ENCODE assay signal across 1 cellular context in the genomic region with DNA sequence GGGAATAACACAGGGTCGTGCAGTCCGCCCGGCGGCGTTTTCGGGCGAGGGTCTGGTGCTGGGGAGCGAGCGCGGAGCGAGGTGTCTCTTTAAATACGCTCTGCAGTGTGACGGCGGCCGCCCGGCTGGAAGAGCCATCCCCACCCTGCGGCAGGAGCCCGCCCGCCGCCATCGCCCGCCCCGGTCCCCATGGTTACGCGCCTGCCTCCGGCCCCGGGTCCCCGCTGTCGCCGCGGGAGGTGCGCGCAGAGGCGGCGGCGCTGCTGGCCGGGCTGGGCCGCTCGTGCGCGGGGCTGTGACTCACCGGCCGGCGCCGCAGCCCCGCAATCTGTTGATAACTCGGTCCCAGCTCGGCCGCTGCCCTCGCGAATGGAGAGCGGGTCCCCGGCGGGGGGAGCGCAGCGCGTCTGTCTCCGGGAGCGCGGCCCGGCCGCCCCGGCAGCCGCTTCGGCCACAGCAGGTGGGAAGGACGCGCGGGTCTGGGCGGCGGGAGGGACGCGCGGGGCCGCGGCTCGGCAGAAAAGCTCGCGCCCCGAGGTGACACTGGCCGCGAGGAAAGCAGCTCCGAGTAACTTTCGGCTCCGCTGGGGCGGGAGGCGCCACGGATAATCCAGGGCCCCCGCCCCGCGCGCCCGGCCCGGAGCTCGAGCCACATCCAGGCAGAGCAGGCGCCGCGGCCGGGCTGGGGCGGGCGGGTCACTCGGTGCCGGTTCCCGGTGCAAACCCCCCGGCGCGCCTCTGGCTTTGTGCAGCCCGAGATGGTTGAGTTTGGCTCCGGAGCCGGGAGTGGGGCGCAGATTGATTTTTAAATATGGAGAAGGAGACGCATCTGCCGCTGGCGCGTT.
TF ChIP-seq lines count a peak whose summit lies in the region.

TSS of gene ADGRA1 (plus strand) at position 246 of the 845 bp plus-strand sequence. CDS start 986 bp downstream, outside the sequence.

TF ChIP-seq in WTC11, 78 proteins besides CTCF, POLR2A, EP300 and RAD21 (continued from another document):
- TF ChIP-seq, protein P1, sequence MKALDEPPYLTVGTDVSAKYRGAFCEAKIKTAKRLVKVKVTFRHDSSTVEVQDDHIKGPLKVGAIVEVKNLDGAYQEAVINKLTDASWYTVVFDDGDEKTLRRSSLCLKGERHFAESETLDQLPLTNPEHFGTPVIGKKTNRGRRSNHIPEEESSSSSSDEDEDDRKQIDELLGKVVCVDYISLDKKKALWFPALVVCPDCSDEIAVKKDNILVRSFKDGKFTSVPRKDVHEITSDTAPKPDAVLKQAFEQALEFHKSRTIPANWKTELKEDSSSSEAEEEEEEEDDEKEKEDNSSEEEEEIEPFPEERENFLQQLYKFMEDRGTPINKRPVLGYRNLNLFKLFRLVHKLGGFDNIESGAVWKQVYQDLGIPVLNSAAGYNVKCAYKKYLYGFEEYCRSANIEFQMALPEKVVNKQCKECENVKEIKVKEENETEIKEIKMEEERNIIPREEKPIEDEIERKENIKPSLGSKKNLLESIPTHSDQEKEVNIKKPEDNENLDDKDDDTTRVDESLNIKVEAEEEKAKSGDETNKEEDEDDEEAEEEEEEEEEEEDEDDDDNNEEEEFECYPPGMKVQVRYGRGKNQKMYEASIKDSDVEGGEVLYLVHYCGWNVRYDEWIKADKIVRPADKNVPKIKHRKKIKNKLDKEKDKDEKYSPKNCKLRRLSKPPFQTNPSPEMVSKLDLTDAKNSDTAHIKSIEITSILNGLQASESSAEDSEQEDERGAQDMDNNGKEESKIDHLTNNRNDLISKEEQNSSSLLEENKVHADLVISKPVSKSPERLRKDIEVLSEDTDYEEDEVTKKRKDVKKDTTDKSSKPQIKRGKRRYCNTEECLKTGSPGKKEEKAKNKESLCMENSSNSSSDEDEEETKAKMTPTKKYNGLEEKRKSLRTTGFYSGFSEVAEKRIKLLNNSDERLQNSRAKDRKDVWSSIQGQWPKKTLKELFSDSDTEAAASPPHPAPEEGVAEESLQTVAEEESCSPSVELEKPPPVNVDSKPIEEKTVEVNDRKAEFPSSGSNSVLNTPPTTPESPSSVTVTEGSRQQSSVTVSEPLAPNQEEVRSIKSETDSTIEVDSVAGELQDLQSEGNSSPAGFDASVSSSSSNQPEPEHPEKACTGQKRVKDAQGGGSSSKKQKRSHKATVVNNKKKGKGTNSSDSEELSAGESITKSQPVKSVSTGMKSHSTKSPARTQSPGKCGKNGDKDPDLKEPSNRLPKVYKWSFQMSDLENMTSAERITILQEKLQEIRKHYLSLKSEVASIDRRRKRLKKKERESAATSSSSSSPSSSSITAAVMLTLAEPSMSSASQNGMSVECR (CRISPR knock-in tag; IDR thresholded peaks at IDR 0.05; ENCODE audit: borderline replicate concordance): no peak
- TF ChIP-seq, protein P2, sequence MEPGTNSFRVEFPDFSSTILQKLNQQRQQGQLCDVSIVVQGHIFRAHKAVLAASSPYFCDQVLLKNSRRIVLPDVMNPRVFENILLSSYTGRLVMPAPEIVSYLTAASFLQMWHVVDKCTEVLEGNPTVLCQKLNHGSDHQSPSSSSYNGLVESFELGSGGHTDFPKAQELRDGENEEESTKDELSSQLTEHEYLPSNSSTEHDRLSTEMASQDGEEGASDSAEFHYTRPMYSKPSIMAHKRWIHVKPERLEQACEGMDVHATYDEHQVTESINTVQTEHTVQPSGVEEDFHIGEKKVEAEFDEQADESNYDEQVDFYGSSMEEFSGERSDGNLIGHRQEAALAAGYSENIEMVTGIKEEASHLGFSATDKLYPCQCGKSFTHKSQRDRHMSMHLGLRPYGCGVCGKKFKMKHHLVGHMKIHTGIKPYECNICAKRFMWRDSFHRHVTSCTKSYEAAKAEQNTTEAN (CRISPR knock-in tag; IDR thresholded peaks at IDR 0.05): no peak
- no peak for TF ChIP-seq PRDM15 (CRISPR knock-in tag; IDR thresholded peaks at IDR 0.05)
- no peak for TF ChIP-seq EMX1 (CRISPR knock-in tag; IDR thresholded peaks at IDR 0.05)
- TF ChIP-seq, protein P3, sequence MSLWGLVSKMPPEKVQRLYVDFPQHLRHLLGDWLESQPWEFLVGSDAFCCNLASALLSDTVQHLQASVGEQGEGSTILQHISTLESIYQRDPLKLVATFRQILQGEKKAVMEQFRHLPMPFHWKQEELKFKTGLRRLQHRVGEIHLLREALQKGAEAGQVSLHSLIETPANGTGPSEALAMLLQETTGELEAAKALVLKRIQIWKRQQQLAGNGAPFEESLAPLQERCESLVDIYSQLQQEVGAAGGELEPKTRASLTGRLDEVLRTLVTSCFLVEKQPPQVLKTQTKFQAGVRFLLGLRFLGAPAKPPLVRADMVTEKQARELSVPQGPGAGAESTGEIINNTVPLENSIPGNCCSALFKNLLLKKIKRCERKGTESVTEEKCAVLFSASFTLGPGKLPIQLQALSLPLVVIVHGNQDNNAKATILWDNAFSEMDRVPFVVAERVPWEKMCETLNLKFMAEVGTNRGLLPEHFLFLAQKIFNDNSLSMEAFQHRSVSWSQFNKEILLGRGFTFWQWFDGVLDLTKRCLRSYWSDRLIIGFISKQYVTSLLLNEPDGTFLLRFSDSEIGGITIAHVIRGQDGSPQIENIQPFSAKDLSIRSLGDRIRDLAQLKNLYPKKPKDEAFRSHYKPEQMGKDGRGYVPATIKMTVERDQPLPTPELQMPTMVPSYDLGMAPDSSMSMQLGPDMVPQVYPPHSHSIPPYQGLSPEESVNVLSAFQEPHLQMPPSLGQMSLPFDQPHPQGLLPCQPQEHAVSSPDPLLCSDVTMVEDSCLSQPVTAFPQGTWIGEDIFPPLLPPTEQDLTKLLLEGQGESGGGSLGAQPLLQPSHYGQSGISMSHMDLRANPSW (CRISPR knock-in tag; conservative IDR thresholded peaks at IDR 0.05; ENCODE audit: low read depth): no peak
- no peak for TF ChIP-seq ZNF138 (CRISPR knock-in tag; conservative IDR thresholded peaks at IDR 0.05)
- TF ChIP-seq ZMAT4 (CRISPR knock-in tag; IDR thresholded peaks at IDR 0.05): no peak
- TF ChIP-seq E2F5 (CRISPR knock-in tag; IDR thresholded peaks at IDR 0.05): no peak
- TF ChIP-seq NFYB (CRISPR knock-in tag; conservative IDR thresholded peaks at IDR 0.05; ENCODE audit: low read depth): no peak
- no peak for TF ChIP-seq FOXP1 (CRISPR knock-in tag; IDR thresholded peaks at IDR 0.05; ENCODE audit: borderline replicate concordance)
- TF ChIP-seq, protein P4, sequence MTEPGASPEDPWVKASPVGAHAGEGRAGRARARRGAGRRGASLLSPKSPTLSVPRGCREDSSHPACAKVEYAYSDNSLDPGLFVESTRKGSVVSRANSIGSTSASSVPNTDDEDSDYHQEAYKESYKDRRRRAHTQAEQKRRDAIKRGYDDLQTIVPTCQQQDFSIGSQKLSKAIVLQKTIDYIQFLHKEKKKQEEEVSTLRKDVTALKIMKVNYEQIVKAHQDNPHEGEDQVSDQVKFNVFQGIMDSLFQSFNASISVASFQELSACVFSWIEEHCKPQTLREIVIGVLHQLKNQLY (CRISPR knock-in tag; IDR thresholded peaks at IDR 0.05): no peak
- no peak for TF ChIP-seq KAT7 (CRISPR knock-in tag; IDR thresholded peaks at IDR 0.05; ENCODE audit: borderline replicate concordance)
- no peak for TF ChIP-seq JUN (CRISPR knock-in tag; IDR thresholded peaks at IDR 0.05)
- no peak for TF ChIP-seq ZNF263 (CRISPR knock-in tag; IDR thresholded peaks at IDR 0.05; ENCODE audit: low read depth)
- TF ChIP-seq USF1 (CRISPR knock-in tag; IDR thresholded peaks at IDR 0.05): no peak
